Comparison of ENCODE assay signal across 19 cellular contexts in the genomic region with DNA sequence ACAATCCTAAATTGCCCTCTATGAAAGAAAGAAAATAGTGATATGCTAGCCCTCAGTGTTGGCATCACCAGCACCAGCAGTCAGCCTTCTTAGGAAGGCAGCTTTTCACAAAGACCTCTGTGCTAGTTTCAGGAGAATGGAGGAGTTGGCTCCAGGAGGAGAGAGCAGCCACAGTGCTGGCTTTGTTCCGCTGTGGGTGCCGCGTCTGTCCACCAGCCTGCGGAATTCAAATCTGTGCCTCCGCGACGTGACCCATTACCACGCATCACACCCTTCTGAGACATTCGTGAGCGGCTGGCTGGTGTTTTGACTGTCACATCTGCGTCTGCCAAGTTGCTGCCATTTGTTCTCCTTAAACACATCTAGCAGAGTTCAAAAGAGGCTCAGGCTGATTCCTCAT. TPM values are rescaled to one million over a fixed set of nuclear protein-coding genes. Genes with fewer than 3 reads are reported as not detected.
DNase-seq lines count a peak whose midpoint lies in the region; ATAC-seq, FAIRE-seq and TF ChIP-seq lines count a peak whose summit lies in the region.
"Had no signal": no experiment of that assay in that cellular context is flagged by ENCODE, and none has a peak within 500 bp of the region (broad histone marks: within the 10 kb centered on the region; RNA-seq: fewer than 3 reads in every experiment).

No MANE protein-coding gene starts in this region.

- H3K4me1 ChIP-seq in astrocyte (ENCODE audit: insufficient read depth, low read length) (peaks cover 9% of the 10 kb centered on the region), gastrocnemius medialis (peaks cover 4 to 11% of the 10 kb centered on the region in 2 donors)

- peak overlapping the region; percentile 12 for H3K27ac Mint-ChIP-seq in astrocyte (ENCODE audit: unreplicated experiment)

- H3K9ac ChIP-seq in astrocyte (ENCODE audit: low read length) = no peak overlapping the region

- no peak for TF ChIP-seq CTCF in astrocyte (IDR thresholded peaks at IDR 0.05; ENCODE audit: insufficient read depth, low read depth, low read length)
- TF ChIP-seq CTCF in gastrocnemius medialis (IDR thresholded peaks at IDR 0.05 in 4 of 5, conservative IDR thresholded peaks at IDR 0.05 in 1 of 5) = no peak

- peaks cover 4% of the 10 kb centered on the region for H3K9me3 Mint-ChIP-seq in astrocyte (ENCODE audit: unreplicated experiment)

- ATAC-seq in left ventricle myocardium superior (no peak), HG03342 (IDR thresholded peaks at IDR 0.05; ENCODE audit: unreplicated experiment) (no peak), gastrocnemius medialis (no peak)
- ATAC-seq: Panc1 had no signal

- peaks cover 21% of the 10 kb centered on the region for H3K36me3 Mint-ChIP-seq in astrocyte (ENCODE audit: low read depth, unreplicated experiment)

- H3K9me3 ChIP-seq in astrocyte (ENCODE audit: insufficient read depth, low read depth, low read length) = no peaks in the 10 kb centered on the region
- no peaks in the 10 kb centered on the region for H3K9me3 ChIP-seq in gastrocnemius medialis

- no peak overlapping the region for H3K4me3 Mint-ChIP-seq in astrocyte (ENCODE audit: unreplicated experiment)

- H3K27ac ChIP-seq in astrocyte (ENCODE audit: low read depth, low read length) (no peak overlapping the region), gastrocnemius medialis (no peak overlapping the region)
- H3K27ac ChIP-seq: C4-2B had no signal

- no peaks in the 10 kb centered on the region for H3K27me3 Mint-ChIP-seq in astrocyte (ENCODE audit: low read depth, unreplicated experiment)

- no peak for FAIRE-seq in astrocyte (lab: Jason Lieb, UNC)

- H4K20me1 ChIP-seq in astrocyte (ENCODE audit: insufficient read depth, low read length) = peaks cover 13% of the 10 kb centered on the region

- H3K36me3 ChIP-seq in astrocyte (ENCODE audit: insufficient read depth, low read length) (peaks cover 3% of the 10 kb centered on the region), gastrocnemius medialis (no peaks in the 10 kb centered on the region)

- intact Hi-C loops in left ventricle myocardium superior (cut with micrococcal nuclease) (no loop called here), gastrocnemius medialis (cut with DNase I; ENCODE audit: low total_unique reads) (no loop called here)

- in situ Hi-C loops in gastrocnemius medialis (cut with MboI; ENCODE audit: low sequenced_read_pairs in 4 of 4) = no loop called here

- peak; percentile 81 for DNase-seq in Ammon's horn (ENCODE audit: low spot score)
- DNase-seq in astrocyte (ENCODE audit: low read depth) = no peak
- peak in 38 of 51 donors; percentile 11 to 73 (median 38) for DNase-seq in hypothalamus (lab: John Stamatoyannopoulos, UW)
- DNase-seq in pons (ENCODE audit: low spot score) = peak; percentile 93
- DNase-seq in NCI-H187 (lab: John Stamatoyannopoulos, UW) = no peak
- no peak for DNase-seq in left ventricle myocardium superior
- no peak for DNase-seq in gastrocnemius medialis
- DNase-seq: 8988T, DMS153, EL, H7, IMR-90, NCI-H1417 treated with DMSO at 0.1 percent for 48 hours, NCI-H2029 treated with DMSO at 0.1 percent for 48 hours, NCI-H510A, NCI-H82 had no signal

- no peak for TF ChIP-seq POLR2A in gastrocnemius medialis (IDR thresholded peaks at IDR 0.05)

- H3K79me2 ChIP-seq in astrocyte (ENCODE audit: insufficient read depth, low read length) = no peaks in the 10 kb centered on the region

- H3K4me1 Mint-ChIP-seq in astrocyte (ENCODE audit: low read depth, unreplicated experiment) = peaks cover 6% of the 10 kb centered on the region

- no peaks in the 10 kb centered on the region for H3K27me3 ChIP-seq in astrocyte (ENCODE audit: insufficient read depth, low read length)
- no peaks in the 10 kb centered on the region for H3K27me3 ChIP-seq in gastrocnemius medialis

- H2AFZ ChIP-seq in astrocyte (ENCODE audit: low read depth, low read length) = no peak overlapping the region

- H3K4me3 ChIP-seq in astrocyte (ENCODE audit: insufficient read depth, low read depth, low read length) (no peak overlapping the region), gastrocnemius medialis (no peak overlapping the region)

- H3K4me2 ChIP-seq in astrocyte (ENCODE audit: low read length) = no peak overlapping the region

RNA-seq across cellular contexts. Expression of a gene that starts 34.3 kb away (rescaled TPM):
- 38.8 and 43.5 TPM in 2 replicates for total RNA-seq in astrocyte
- total RNA-seq in left ventricle myocardium superior = 20.9 TPM
- total RNA-seq in gastrocnemius medialis = 10 to 100 TPM; 16.3 to 18.5 (median 18.0) TPM

Comparison
In these comparisons a context has a peak if more than half of its experiments do, and no peak if none do; other contexts are left out.
1. DNase-seq: peak in Ammon's horn (single experiment), hypothalamus (38 of 51) and pons (single experiment); none in astrocyte (single experiment), NCI-H187 (0 of 2), left ventricle myocardium superior (single experiment) and gastrocnemius medialis (0 of 2).